Comparison of ENCODE assay signal across 8 cellular contexts in genomic region chr2:148020036-148020357, GRCh38. TPM values are rescaled to one million over a fixed set of nuclear protein-coding genes. Genes with fewer than 3 reads are reported as not detected.
DNase-seq lines count a peak whose midpoint lies in the region; TF ChIP-seq lines count a peak whose summit lies in the region.

No MANE protein-coding gene starts in this region.

- H3K27ac ChIP-seq in Karpas-422 (ENCODE audit: low read length), result peak overlapping the region; percentile 57
- H3K27ac ChIP-seq in mammary epithelial cell (ENCODE audit: insufficient read depth, low read depth, low read length), result peak overlapping the region; percentile 81
- H3K27ac ChIP-seq in mesendoderm (ENCODE audit: low read depth, low read length), result peak overlapping the region; percentile 45

- no peak overlapping the region for H3K18ac ChIP-seq in mesendoderm (ENCODE audit: low read length)

- no peak overlapping the region for H2AK5ac ChIP-seq in mesendoderm (ENCODE audit: low read length)

- no peak overlapping the region for H2BK15ac ChIP-seq in mesendoderm (replicated peaks; ENCODE audit: low read depth)

- H3K9me3 ChIP-seq in Karpas-422 (ENCODE audit: low read length) (no peaks in the 10 kb centered on the region), mammary epithelial cell (replicated peaks; ENCODE audit: insufficient read depth, low read length) (no peaks in the 10 kb centered on the region)

- no peaks in the 10 kb centered on the region for H3K9me2 ChIP-seq in Karpas-422 (replicated peaks; ENCODE audit: insufficient read depth, low read length)

- TF ChIP-seq CTCF in mammary epithelial cell (conservative IDR thresholded peaks at IDR 0.05 in 1 of 2, IDR thresholded peaks at IDR 0.05 in 1 of 2; ENCODE audit: extremely low read depth in 1 of 2, insufficient read depth in 1 of 2, low read depth in 1 of 2, low read length in 2 of 2), result no peak

- intact Hi-C loops in mammary epithelial cell (cut with micrococcal nuclease), result loop anchor here (5.0 kb wide), 1 partner anchor 102 kb away; no protein-coding TSS in a partner anchor

- peak overlapping the region; percentile 38 for H3K23ac ChIP-seq in mesendoderm (ENCODE audit: low read length)

- no peak overlapping the region for H4K5ac ChIP-seq in mesendoderm (ENCODE audit: low read length)

- TSS peak; percentile 40 for BruUV-seq in mammary epithelial cell (replicated peaks; lab: Mats Ljungman, UMichigan)

- peaks cover 2% of the 10 kb centered on the region for H3K79me1 ChIP-seq in mesendoderm (ENCODE audit: low read length)

- H3K4me2 ChIP-seq in Karpas-422 (ENCODE audit: low read depth, low read length, poor library complexity, severe bottlenecking) (peak overlapping the region; percentile 90), mammary epithelial cell (ENCODE audit: insufficient read depth, low read depth, low read length) (peak overlapping the region; percentile 73), mesendoderm (ENCODE audit: low read length) (peak overlapping the region; percentile 87)

- peak overlapping the region; percentile 96 for H3K9ac ChIP-seq in Karpas-422 (ENCODE audit: low read length)
- H3K9ac ChIP-seq in mammary epithelial cell (ENCODE audit: insufficient read depth, low read length), result peak overlapping the region; percentile 81
- H3K9ac ChIP-seq in mesendoderm (ENCODE audit: low read length), result peak overlapping the region; percentile 84

- H3K4ac ChIP-seq in mesendoderm (ENCODE audit: low read depth, low read length), result no peak overlapping the region

- DNase-seq in NOMO-1 (lab: John Stamatoyannopoulos, UW; ENCODE audit: unreplicated experiment in 2 of 2) (peak; percentile 25 to 37), NOMO-1 treated with dmso at 0.1 percent for 144 hours (lab: John Stamatoyannopoulos, UW; ENCODE audit: unreplicated experiment) (no peak), Karpas-422 (peak; percentile 67), mammary epithelial cell (no peak), mesendoderm (no peak), occipital lobe (lab: John Stamatoyannopoulos, UW) (no peak), 8988T (no peak), globus pallidus (ENCODE audit: low spot score) (no peak)

- CTCF ChIA-PET in mammary epithelial cell (lab: Charles Lee; ENCODE audit: low non-redundant PET), result interaction anchor here (0.6 kb wide), 2 partner anchors 371 to 489 kb away, joined by 3 to 4 read pairs; no protein-coding TSS in a partner anchor

- in situ Hi-C loops in mammary epithelial cell (cut with MboI; ENCODE audit: low sequenced_read_pairs in 2 of 2), result no loop called here

- H3K36me3 ChIP-seq in Karpas-422 (ENCODE audit: insufficient read depth, low read length) (peaks cover 22% of the 10 kb centered on the region), mammary epithelial cell (ENCODE audit: insufficient read depth, low read length) (no peaks in the 10 kb centered on the region), mesendoderm (ENCODE audit: control insufficient read depth, insufficient read depth, low read length) (no peaks in the 10 kb centered on the region)

- 1% methylated on average over 9 of the region's 9 CpGs for whole genome bisulfite sequencing in mammary epithelial cell (ENCODE audit: low coverage, missing lambda C conversion rate)
- WGBS in mesendoderm (ENCODE audit: extremely low coverage, insufficient coverage, low lambda C conversion rate), result no CpG with 5 or more reads among the region's 9 CpGs

- H2BK5ac ChIP-seq in mesendoderm (ENCODE audit: low read length), result no peak overlapping the region

- no peak overlapping the region for H4K8ac ChIP-seq in mesendoderm (ENCODE audit: low read depth, low read length)

- no peak overlapping the region for H2BK120ac ChIP-seq in mesendoderm (ENCODE audit: low read depth, low read length)

- H4K20me1 ChIP-seq in Karpas-422 (ENCODE audit: insufficient read depth, low read depth, low read length) (no peaks in the 10 kb centered on the region), mammary epithelial cell (ENCODE audit: insufficient read depth, low read length) (no peaks in the 10 kb centered on the region)

- H3K4me3 ChIP-seq in Karpas-422 (ENCODE audit: low read length) (peak overlapping the region; percentile 99), mammary epithelial cell (replicated peaks in 1 of 3; ENCODE audit: insufficient read depth in 1 of 3, low read depth in 2 of 3, low read length in 3 of 3) (peak overlapping the region; percentile 61 to 94 (median 74)), mesendoderm (ENCODE audit: low read length) (peak overlapping the region; percentile 96)

- peak overlapping the region; percentile 97 for H3K56ac ChIP-seq in mesendoderm (ENCODE audit: low read length)

- H3K4me1 ChIP-seq in Karpas-422 (ENCODE audit: low read length) (peaks cover 44% of the 10 kb centered on the region), mammary epithelial cell (ENCODE audit: insufficient read depth, low read length) (peaks cover 7% of the 10 kb centered on the region), mesendoderm (ENCODE audit: control insufficient read depth, low read depth, low read length) (no peaks in the 10 kb centered on the region)

- H2AFZ ChIP-seq in Karpas-422 (ENCODE audit: low read length) (peak overlapping the region; percentile 86), mammary epithelial cell (ENCODE audit: low read depth, low read length) (peak overlapping the region; percentile 96)

- H3K27me3 ChIP-seq in Karpas-422 (ENCODE audit: low read length) (no peaks in the 10 kb centered on the region), mammary epithelial cell (ENCODE audit: insufficient read depth, low read length) (no peaks in the 10 kb centered on the region), mesendoderm (ENCODE audit: insufficient read depth, low read length, poor library complexity) (no peaks in the 10 kb centered on the region)

- dilution Hi-C loops in mammary epithelial cell (cut with HindIII; ENCODE audit: low sequenced_read_pairs), result no loop called here

- H3K79me2 ChIP-seq in Karpas-422 (ENCODE audit: low read length) (peaks cover 96% of the 10 kb centered on the region), mammary epithelial cell (ENCODE audit: insufficient read depth, low read length) (peaks cover 94% of the 10 kb centered on the region), mesendoderm (ENCODE audit: control insufficient read depth, insufficient read depth, low read length) (peaks cover 48% of the 10 kb centered on the region)

RNA-seq across cellular contexts. Expression of gene ORC4, which starts 0.5 kb away (rescaled TPM):
- 20.1 and 63.1 TPM in 2 replicates for total RNA-seq in Karpas-422 (2014; rRNA removed; shearing (Covaris generic); ENCODE audit: low replicate concordance)
- total RNA-seq in mammary epithelial cell, result 10 to 100 TPM; 38.9 to 47.0 TPM
- polyA plus RNA-seq in mammary epithelial cell, result 29.0 TPM
- 3.9 TPM for polyA minus RNA-seq in mammary epithelial cell
- polyA plus RNA-seq in mesendoderm (2013, experiment 1 of 2), result 52.9 TPM
- 51.7 TPM for polyA plus RNA-seq in mesendoderm (2013, experiment 2 of 2)
- 95.5 TPM for total RNA-seq in occipital lobe

RNA-seq across cellular contexts. Expression of gene MBD5, which starts 0.9 kb away (rescaled TPM):
- 19.2 and 64.7 TPM in 2 replicates for total RNA-seq in Karpas-422 (2014; rRNA removed; shearing (Covaris generic); ENCODE audit: low replicate concordance)
- 10 to 100 TPM; 32.3 to 40.8 TPM for total RNA-seq in mammary epithelial cell
- polyA plus RNA-seq in mammary epithelial cell, result 14.1 TPM
- polyA minus RNA-seq in mammary epithelial cell, result 6.9 TPM
- polyA plus RNA-seq in mesendoderm (2013, experiment 1 of 2), result 9.6 TPM
- polyA plus RNA-seq in mesendoderm (2013, experiment 2 of 2), result 9.0 TPM
- 59.1 TPM for total RNA-seq in occipital lobe

Comparison
In these comparisons a context has a peak if more than half of its experiments do, and no peak if none do; other contexts are left out.
1. DNase-seq: peak in NOMO-1 (2 of 2) and Karpas-422 (single experiment); none in NOMO-1 treated with dmso at 0.1 percent for 144 hours (single experiment), mammary epithelial cell (single experiment), mesendoderm (single experiment), occipital lobe (single experiment), 8988T (single experiment) and globus pallidus (single experiment).
2. Peak in every context shown above with its lines, with median percentiles within 50 percentile points of each other: H3K27ac ChIP-seq, H3K4me2 ChIP-seq, H3K4me3 ChIP-seq and H3K9ac ChIP-seq.